ENCODE assay signal across 10 cellular contexts in genomic region chr4:110344165-110344564, GRCh38.
DNase-seq lines count a peak whose midpoint lies in the region; ATAC-seq and TF ChIP-seq lines count a peak whose summit lies in the region.
"Had no signal": no experiment of that assay in that cellular context is flagged by ENCODE, and none has a peak within 500 bp of the region (broad histone marks: within the 10 kb centered on the region; RNA-seq: fewer than 3 reads in every experiment).

No MANE protein-coding gene starts in this region.

- no peak overlapping the region for H3K4me3 ChIP-seq in upper lobe of left lung

- no peaks in the 10 kb centered on the region for H3K9me3 ChIP-seq in upper lobe of left lung

- TF ChIP-seq CTCF in upper lobe of left lung (IDR thresholded peaks at IDR 0.05) = no peak

- H3K4me1 ChIP-seq in upper lobe of left lung = no peaks in the 10 kb centered on the region

- TF ChIP-seq POLR2A in upper lobe of left lung (IDR thresholded peaks at IDR 0.05) = no peak

- peak; percentile 43 for ATAC-seq in HG02885 (IDR thresholded peaks at IDR 0.05; ENCODE audit: poor library complexity, unreplicated experiment)
- ATAC-seq in left lobe of liver = peak; percentile 33
- no peak for ATAC-seq in upper lobe of left lung (ENCODE audit: low FRiP score in 2 of 2)
- no peak for ATAC-seq in HG03196 (IDR thresholded peaks at IDR 0.05; ENCODE audit: unreplicated experiment)
- ATAC-seq in GM21717 (IDR thresholded peaks at IDR 0.05; ENCODE audit: unreplicated experiment) = no peak

- H3K27me3 ChIP-seq in upper lobe of left lung = no peaks in the 10 kb centered on the region

- DNase-seq in COLO829 (ENCODE audit: low spot score) (peak; percentile 42), SW480 (ENCODE audit: low spot score) (peak; percentile 2), left lobe of liver (ENCODE audit: low spot score) (no peak), upper lobe of left lung (no peak), NOMO-1 treated with DMSO at 0.1 percent for 48 hours (lab: John Stamatoyannopoulos, UW; ENCODE audit: unreplicated experiment) (no peak)
- DNase-seq: NCI-H446 treated with DMSO at 0.1 percent for 48 hours had no signal

- no peak for TF ChIP-seq EP300 in upper lobe of left lung (IDR thresholded peaks at IDR 0.05)

- H3K36me3 ChIP-seq in upper lobe of left lung = no peaks in the 10 kb centered on the region

- no peak overlapping the region for H3K27ac ChIP-seq in upper lobe of left lung
- H3K27ac ChIP-seq: epithelial cell of prostate had no signal

- WGBS in upper lobe of left lung, 2 donors = 87 to 91% methylated on average over 1 of the region's 1 CpG

Comparison
In these comparisons a context has a peak if more than half of its experiments do, and no peak if none do; other contexts are left out.
1. DNase-seq: peak in COLO829 (single experiment) and SW480 (single experiment); none in left lobe of liver (single experiment), upper lobe of left lung (0 of 2) and NOMO-1 treated with DMSO at 0.1 percent for 48 hours (single experiment).
2. ATAC-seq: peak in HG02885 (single experiment) and left lobe of liver (single experiment); none in upper lobe of left lung (0 of 2), HG03196 (single experiment) and GM21717 (single experiment).